In genomic region chr7:145848691-145849090, GRCh38 we compare ENCODE assay signal across 11 cellular contexts.
DNase-seq lines count a peak whose midpoint lies in the region; ATAC-seq lines count a peak whose summit lies in the region.
"Had no signal": no experiment of that assay in that cellular context is flagged by ENCODE, and none has a peak within 500 bp of the region (broad histone marks: within the 10 kb centered on the region; RNA-seq: fewer than 3 reads in every experiment).

No MANE protein-coding gene starts in this region.

- H3K27ac ChIP-seq in iPS DF 6.9 (ENCODE audit: low read length) (no peak overlapping the region), caudate nucleus (ENCODE audit: low read depth, low read length) (no peak overlapping the region)
- H3K27ac ChIP-seq: adrenal gland, pancreas, tibial artery had no signal

- no CpG with 5 or more reads among the region's 1 CpG for WGBS in iPS DF 6.9 (ENCODE audit: insufficient coverage, insufficient read length)

- H3K4me1 ChIP-seq in iPS DF 6.9 (ENCODE audit: control insufficient read depth, insufficient read depth, low read length): 0 out of 2 replicates have a peak, but pooled peaks cover 1% of the 10 kb centered on the region
- H3K4me1 ChIP-seq: adrenal gland, pancreas, tibial artery had no signal

- DNase-seq in COR-L47 (lab: John Stamatoyannopoulos, UW): peak; percentile 20
- DNase-seq in H7: peak; percentile 40
- DNase-seq in NCI-H748 treated with DMSO at 0.1 percent for 48 hours (lab: John Stamatoyannopoulos, UW): peak; percentile 25
- DNase-seq in iPS DF 6.9 (ENCODE audit: low read depth, low spot score): peak; percentile 61
- no peak for DNase-seq in caudate nucleus (lab: John Stamatoyannopoulos, UW)
- no peak for DNase-seq in NCI-H510A treated with DMSO at 0.1 percent for 48 hours (lab: John Stamatoyannopoulos, UW)
- DNase-seq: pancreas, tibial artery had no signal

- no peak overlapping the region for H3K4me3 ChIP-seq in H7 (ENCODE audit: insufficient read depth, low read depth, low read length)
- no peak overlapping the region for H3K4me3 ChIP-seq in iPS DF 6.9 (ENCODE audit: low read length)
- H3K4me3 ChIP-seq: adrenal gland, pancreas, tibial artery had no signal

- no peaks in the 10 kb centered on the region for H3K36me3 ChIP-seq in H7 (replicated peaks; ENCODE audit: control insufficient read depth, insufficient read depth, low read length)
- H3K36me3 ChIP-seq in iPS DF 6.9 (ENCODE audit: control insufficient read depth, insufficient read depth, low read length): no peaks in the 10 kb centered on the region
- H3K36me3 ChIP-seq: adrenal gland, pancreas, tibial artery had no signal

- H3K9me3 ChIP-seq in iPS DF 6.9 (ENCODE audit: control insufficient read depth, insufficient read depth, low read length): no peaks in the 10 kb centered on the region
- H3K9me3 ChIP-seq: adrenal gland, pancreas, tibial artery had no signal

- no peaks in the 10 kb centered on the region for H3K27me3 ChIP-seq in H7 (ENCODE audit: control insufficient read depth, insufficient read depth, low read length)
- H3K27me3 ChIP-seq in iPS DF 6.9 (ENCODE audit: control insufficient read depth, insufficient read depth, low read length): no peaks in the 10 kb centered on the region
- H3K27me3 ChIP-seq: adrenal gland, pancreas, tibial artery had no signal

- no peak for ATAC-seq in HG03095 (IDR thresholded peaks at IDR 0.05; ENCODE audit: unreplicated experiment)
- no peak for ATAC-seq in GM21717 (IDR thresholded peaks at IDR 0.05; ENCODE audit: unreplicated experiment)
- ATAC-seq: pancreas had no signal

Comparison
In these comparisons a context has a peak if more than half of its experiments do, and no peak if none do; other contexts are left out.
1. DNase-seq: peak in COR-L47 (single experiment), H7 (single experiment), NCI-H748 treated with DMSO at 0.1 percent for 48 hours (single experiment) and iPS DF 6.9 (single experiment); none in caudate nucleus (0 of 61) and NCI-H510A treated with DMSO at 0.1 percent for 48 hours (single experiment).